In the genomic region with DNA sequence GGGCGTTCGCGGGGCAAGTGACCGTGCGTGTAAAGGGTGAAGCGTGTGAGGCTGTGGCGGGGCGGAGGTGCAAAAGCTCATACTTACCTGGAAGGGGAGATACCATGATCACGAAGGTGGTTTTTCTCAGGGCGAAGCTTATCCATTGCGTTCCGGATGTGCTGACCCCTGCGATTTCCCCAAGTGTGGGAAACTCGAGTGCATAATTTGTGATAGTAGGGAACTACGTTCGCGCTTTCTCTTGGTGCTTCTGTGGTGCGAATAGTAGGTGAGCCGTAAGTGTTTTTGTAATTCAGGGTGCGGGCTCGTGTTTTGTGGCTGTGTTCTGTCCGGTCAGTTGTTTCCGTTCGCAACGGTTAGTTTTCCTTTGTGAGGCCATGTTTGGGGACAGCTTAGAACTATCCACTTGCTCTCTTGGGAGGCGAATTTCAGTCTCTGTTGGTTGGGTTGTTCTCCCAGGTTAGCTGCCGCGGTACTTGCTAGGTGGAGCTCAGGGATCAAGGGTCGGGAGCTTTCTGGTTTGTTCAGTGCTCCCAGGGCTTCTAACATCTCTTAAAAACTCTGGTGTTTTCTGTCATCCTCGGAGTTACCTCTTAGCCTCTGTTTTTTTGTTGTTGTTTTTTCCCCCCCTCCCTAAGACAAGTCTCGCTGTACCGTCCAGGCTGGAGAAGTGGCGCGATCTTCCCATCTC, we compare ENCODE assay signal across 9 cellular contexts. TPM values are rescaled to one million over a fixed set of nuclear protein-coding genes. Genes with fewer than 3 reads are reported as not detected.
A peak's percentile ranks its signal among the peaks of the same experiment; 100 is the strongest.
DNase-seq lines count a peak whose midpoint lies in the region; ATAC-seq and TF ChIP-seq lines count a peak whose summit lies in the region.
"Not testable (repeated sequence)": the region's sequence is repeated elsewhere in the genome, so short reads cannot be mapped to it uniquely, and the experiment has no call there.
"Had no signal": no experiment of that assay in that cellular context is flagged by ENCODE, and none has a peak within 500 bp of the region (broad histone marks: within the 10 kb centered on the region; RNA-seq: fewer than 3 reads in every experiment).

No MANE protein-coding gene starts in this region.

- H3K27me3 ChIP-seq in neuronal stem cell (ENCODE audit: control insufficient read depth in 3 of 3, insufficient read depth in 3 of 3, low read depth in 1 of 3, low read length in 3 of 3), result not testable (repeated sequence)

- H4K8ac ChIP-seq in neuronal stem cell (ENCODE audit: low read depth, low read length), result not testable (repeated sequence)

- not testable (repeated sequence) for H3K36me3 ChIP-seq in neuronal stem cell (replicated peaks in 1 of 2; ENCODE audit: control insufficient read depth in 2 of 2, insufficient read depth in 2 of 2, low read length in 2 of 2)

- not testable (repeated sequence) for H3K27me3 Mint-ChIP-seq in stimulated activated naive CD8-positive, alpha-beta T cell treated with anti-CD3 and anti-CD28 coated beads, Interleukin-15, amount 100 ng/mL, for 72 hours

- H3K4ac ChIP-seq in neuronal stem cell (ENCODE audit: low read length), result not testable (repeated sequence)

- peak; percentile 98 for TF ChIP-seq POLR2A in NB4 (IDR thresholded peaks at IDR 0.05; ENCODE audit: extremely low read depth, insufficient read length)

- peak overlapping the region; percentile 100 for H3K23ac ChIP-seq in neuronal stem cell (ENCODE audit: low read depth, low read length, poor library complexity)

- not testable (repeated sequence) for H2BK5ac ChIP-seq in neuronal stem cell (ENCODE audit: low read length)

- peaks cover 18% of the 10 kb centered on the region for H3K4me1 Mint-ChIP-seq in stimulated activated naive CD8-positive, alpha-beta T cell treated with anti-CD3 and anti-CD28 coated beads, Interleukin-15, amount 100 ng/mL, for 72 hours

- not testable (repeated sequence) for H3K18ac ChIP-seq in neuronal stem cell (ENCODE audit: low read length)

- H3K4me1 ChIP-seq in neuronal stem cell (ENCODE audit: control insufficient read depth in 2 of 2, insufficient read depth in 1 of 2, low read depth in 1 of 2, low read length in 2 of 2), result not testable (repeated sequence)

- H3K4me3 ChIP-seq in HFF-Myc (replicated peaks; ENCODE audit: low read depth, low read length) (peak overlapping the region; percentile 28), NB4 (ENCODE audit: low read depth, low read length) (peak overlapping the region; percentile 50), fibroblast of villous mesenchyme (ENCODE audit: low read depth, low read length) (peak overlapping the region; percentile 60), neuronal stem cell (ENCODE audit: low read length in 2 of 2) (peak overlapping the region; percentile 2 to 60)

- not testable (repeated sequence) for TF ChIP-seq CTCF in HFF-Myc (IDR thresholded peaks at IDR 0.05; ENCODE audit: low read depth, low read length, missing control alignments); NB4 (IDR thresholded peaks at IDR 0.05; ENCODE audit: low read depth, low read length); fibroblast of villous mesenchyme (IDR thresholded peaks at IDR 0.05; ENCODE audit: insufficient read depth, low read depth, low read length)

- not testable (repeated sequence) for H3K9me3 Mint-ChIP-seq in stimulated activated naive CD8-positive, alpha-beta T cell treated with anti-CD3 and anti-CD28 coated beads, Interleukin-15, amount 100 ng/mL, for 72 hours

- not testable (repeated sequence) for H2BK120ac ChIP-seq in neuronal stem cell (ENCODE audit: low read depth, low read length)

- WGBS in neuronal stem cell (ENCODE audit: extremely low coverage in 2 of 2, insufficient read length in 2 of 2, insufficient replicate concordance in 1 of 2), 2 donors, result no CpG with 5 or more reads among the region's 34 CpGs

- H3K9me3 ChIP-seq in neuronal stem cell (replicated peaks in 1 of 2; ENCODE audit: control insufficient read depth in 2 of 2, insufficient read depth in 1 of 2, low read depth in 1 of 2, low read length in 2 of 2), result not testable (repeated sequence)

- not testable (repeated sequence) for H2BK12ac ChIP-seq in neuronal stem cell (ENCODE audit: low read length)

- H3K4me3 Mint-ChIP-seq in stimulated activated naive CD8-positive, alpha-beta T cell treated with anti-CD3 and anti-CD28 coated beads, Interleukin-15, amount 100 ng/mL, for 72 hours, result peak overlapping the region; percentile 83

- H3K27ac ChIP-seq in neuronal stem cell (replicated peaks; ENCODE audit: low read length), result peak overlapping the region; percentile 69

- H3K27ac Mint-ChIP-seq in stimulated activated naive CD8-positive, alpha-beta T cell treated with anti-CD3 and anti-CD28 coated beads, Interleukin-15, amount 100 ng/mL, for 72 hours, result peak overlapping the region; percentile 100

- not testable (repeated sequence) for H2AFZ ChIP-seq in neuronal stem cell (ENCODE audit: low read length)

- peak overlapping the region; percentile 25 for H3K4me2 ChIP-seq in neuronal stem cell (ENCODE audit: insufficient read depth, low read length, poor library complexity, severe bottlenecking)

- not testable (repeated sequence) for H2BK15ac ChIP-seq in neuronal stem cell (ENCODE audit: low read length)

- not testable (repeated sequence) for H3K9ac ChIP-seq in neuronal stem cell (ENCODE audit: low read depth, low read length, poor library complexity)

- not testable (repeated sequence) for H2AK5ac ChIP-seq in neuronal stem cell (ENCODE audit: low read depth, low read length)

- H3K14ac ChIP-seq in neuronal stem cell (ENCODE audit: low read length), result not testable (repeated sequence)

- DNase-seq in GM04504 (ENCODE audit: low read depth) (peak; percentile 88), HFF-Myc (ENCODE audit: extremely low read depth, low read depth) (peak; percentile 99), SIG-M5 (lab: John Stamatoyannopoulos, UW) (peak; percentile 98), activated gamma-delta T cell treated with Interleukin-2 at 50 U/mL for 16 hours (peak; percentile 77), fibroblast of villous mesenchyme (ENCODE audit: low read depth) (peak; percentile 98), neuronal stem cell (ENCODE audit: low spot score) (peak; percentile 84)
- DNase-seq in NB4 (ENCODE audit: low read depth), result not testable (repeated sequence)
- DNase-seq in stimulated activated naive CD8-positive, alpha-beta T cell treated with anti-CD3 and anti-CD28 coated beads, Interleukin-15, amount 100 ng/mL, for 72 hours, result peak; percentile 91 to 94

- not testable (repeated sequence) for H3K79me1 ChIP-seq in neuronal stem cell (ENCODE audit: low read depth, low read length)

- not testable (repeated sequence) for H4K91ac ChIP-seq in neuronal stem cell (ENCODE audit: low read depth, low read length, poor library complexity)

- ATAC-seq in stimulated activated naive CD8-positive, alpha-beta T cell treated with anti-CD3 and anti-CD28 coated beads, Interleukin-15, amount 100 ng/mL, for 72 hours, result peak; percentile 87

RNA-seq across cellular contexts. Expression of a gene that starts 39.2 kb away (rescaled TPM):
- not detected in 2 replicates for total RNA-seq in fibroblast of villous mesenchyme
- polyA plus RNA-seq in neuronal stem cell (2013, experiment 1 of 2), result not detected
- polyA plus RNA-seq in neuronal stem cell (2013, experiment 2 of 2), result not detected
- total RNA-seq: subcutaneous adipose tissue had no signal
